Comparison of ENCODE assay signal across 1 cellular context in genomic region chr5:139733698-139734491, GRCh38.
TF ChIP-seq lines count a peak whose summit lies in the region.

No MANE protein-coding gene starts in this region.

TF ChIP-seq in HepG2, 621 proteins besides CTCF, POLR2A, EP300 and RAD21 (continued from another document and continues in another):
- TF ChIP-seq POGK (CRISPR knock-in tag; conservative IDR thresholded peaks at IDR 0.05) (no peak; the same call in none of the 2 replicates), SKI (IDR thresholded peaks at IDR 0.05; ENCODE audit: partially characterized antibody) (peak; percentile 94), ZNF333 (CRISPR knock-in tag; IDR thresholded peaks at IDR 0.05; ENCODE audit: borderline replicate concordance) (peak; percentile 86), ZNF572 (CRISPR knock-in tag; IDR thresholded peaks at IDR 0.05) (peak; percentile 88; the same call in 1 of the 2 replicates), ZSCAN12 (CRISPR knock-in tag; IDR thresholded peaks at IDR 0.05) (no peak), BHLHE40 (IDR thresholded peaks at IDR 0.05; ENCODE audit: low read length) (peak; percentile 24; the same call in 1 of the 2 replicates), KDM4B (CRISPR knock-in tag; IDR thresholded peaks at IDR 0.05) (no peak), GABPA (IDR thresholded peaks at IDR 0.05; ENCODE audit: low read depth, low read length) (no peak), GABPA (CRISPR knock-in tag; IDR thresholded peaks at IDR 0.05; ENCODE audit: low read depth) (peak; percentile 45), RORA (CRISPR knock-in tag; IDR thresholded peaks at IDR 0.05) (no peak), ZNF343 (CRISPR knock-in tag; IDR thresholded peaks at IDR 0.05) (peak; percentile 32; the same call in 1 of the 2 replicates), PAXIP1 (CRISPR knock-in tag; conservative IDR thresholded peaks at IDR 0.05) (peak; percentile 97), FOXC1 (CRISPR knock-in tag; IDR thresholded peaks at IDR 0.05; ENCODE audit: borderline replicate concordance) (no peak), SNAPC5 (CRISPR knock-in tag; IDR thresholded peaks at IDR 0.05; ENCODE audit: borderline replicate concordance) (no peak), MATR3 (CRISPR knock-in tag; IDR thresholded peaks at IDR 0.05) (no peak), FOXA3 (CRISPR knock-in tag; IDR thresholded peaks at IDR 0.05) (peak; percentile 71), ZFP62 (CRISPR knock-in tag; IDR thresholded peaks at IDR 0.05) (no peak), SP2 (CRISPR knock-in tag; IDR thresholded peaks at IDR 0.05) (peak; percentile 40; the same call in 1 of the 2 replicates), NFYC (CRISPR knock-in tag; IDR thresholded peaks at IDR 0.05) (0 out of 2 replicates have a peak, but pooled peaks have one; percentile 37), FUBP1 (CRISPR knock-in tag; IDR thresholded peaks at IDR 0.05; ENCODE audit: borderline replicate concordance) (no peak), RBM22 (optimal IDR thresholded peaks at IDR 0.05; ENCODE audit: low read length) (peak; percentile 88), ZNF619 (CRISPR knock-in tag; IDR thresholded peaks at IDR 0.05) (peak; percentile 80; the same call in 1 of the 2 replicates), CBX1 (IDR thresholded peaks at IDR 0.05; ENCODE audit: low read depth) (peak; percentile 79), HNRNPUL1 (IDR thresholded peaks at IDR 0.05; ENCODE audit: low read depth, low read length) (no peak), TEF (CRISPR knock-in tag; IDR thresholded peaks at IDR 0.05) (peak; percentile 16; the same call in 1 of the 2 replicates), ZNF850 (CRISPR knock-in tag; conservative IDR thresholded peaks at IDR 0.05) (no peak), CEBPB (IDR thresholded peaks at IDR 0.05; ENCODE audit: borderline replicate concordance, low read depth, low read length) (no peak), SMAD9 (CRISPR knock-in tag; IDR thresholded peaks at IDR 0.05) (no peak), LCORL (IDR thresholded peaks at IDR 0.05) (no peak), LCORL (CRISPR knock-in tag; IDR thresholded peaks at IDR 0.05) (peak; percentile 95), ZBTB44 (CRISPR knock-in tag; IDR thresholded peaks at IDR 0.05) (peak; percentile 32; the same call in 1 of the 2 replicates), ZHX2 (IDR thresholded peaks at IDR 0.05; ENCODE audit: low read depth) (peak; percentile 35; the same call in 1 of the 2 replicates), ZHX2 (CRISPR knock-in tag; IDR thresholded peaks at IDR 0.05; ENCODE audit: borderline replicate concordance) (no peak), ZNF335 (CRISPR knock-in tag; IDR thresholded peaks at IDR 0.05) (peak; percentile 25; the same call in 1 of the 2 replicates), POLR2AphosphoS5 (IDR thresholded peaks at IDR 0.05; ENCODE audit: low read depth, low read length) (peak; percentile 92), ZNF580 (CRISPR knock-in tag; IDR thresholded peaks at IDR 0.05; ENCODE audit: borderline replicate concordance, low read depth) (peak; percentile 52; the same call in 1 of the 2 replicates), SAFB2 (CRISPR knock-in tag; IDR thresholded peaks at IDR 0.05; ENCODE audit: borderline replicate concordance, low read depth) (no peak), PRDM4 (CRISPR knock-in tag; IDR thresholded peaks at IDR 0.05; ENCODE audit: borderline replicate concordance) (no peak), TAF1 (CRISPR knock-in tag; IDR thresholded peaks at IDR 0.05) (peak; percentile 48; the same call in 1 of the 2 replicates), ZNF317 (CRISPR knock-in tag; IDR thresholded peaks at IDR 0.05) (peak; percentile 57; the same call in 1 of the 2 replicates), BRF2 (CRISPR knock-in tag; IDR thresholded peaks at IDR 0.05) (peak; percentile 90; the same call in 1 of the 2 replicates), ZNF260 (CRISPR knock-in tag; IDR thresholded peaks at IDR 0.05; ENCODE audit: borderline replicate concordance, low read depth) (no peak), SIX4 (CRISPR knock-in tag; IDR thresholded peaks at IDR 0.05) (no peak; the same call in 1 of the 2 replicates)
